9 cellular contexts compared by ENCODE assay signal in the genomic region with DNA sequence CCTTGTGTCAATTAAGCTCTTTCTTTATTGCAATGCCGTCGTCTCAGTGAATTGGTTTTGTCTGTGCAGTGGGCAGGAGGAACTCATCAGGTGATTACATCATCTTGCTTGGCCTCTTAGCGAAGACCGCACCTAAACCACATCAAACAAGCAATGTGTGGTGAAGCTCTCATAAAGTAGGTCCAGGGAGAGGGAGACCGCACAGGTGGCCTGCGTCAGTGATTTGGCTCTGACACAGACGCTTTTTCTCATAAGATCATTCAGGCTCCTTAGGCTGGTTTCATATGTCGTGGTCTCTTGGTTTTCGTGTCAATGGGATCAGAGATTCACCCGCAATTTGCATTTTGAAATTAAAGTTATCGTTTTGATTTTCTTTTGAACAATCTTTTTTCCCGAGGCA. TPM values are rescaled to one million over a fixed set of nuclear protein-coding genes. Genes with fewer than 3 reads are reported as not detected.
DNase-seq lines count a peak whose midpoint lies in the region; ATAC-seq, FAIRE-seq and TF ChIP-seq lines count a peak whose summit lies in the region.
"Had no signal": no experiment of that assay in that cellular context is flagged by ENCODE, and none has a peak within 500 bp of the region (broad histone marks: within the 10 kb centered on the region; RNA-seq: fewer than 3 reads in every experiment).

No MANE protein-coding gene starts in this region.

- H3K4me3 ChIP-seq in bronchial epithelial cell (ENCODE audit: low read depth, low read length): no peak overlapping the region

- TF ChIP-seq CTCF in bronchial epithelial cell (IDR thresholded peaks at IDR 0.05; ENCODE audit: insufficient read depth, low read length, severe bottlenecking): no peak

- no peak for ATAC-seq in HG03354 (IDR thresholded peaks at IDR 0.05; ENCODE audit: poor library complexity, severe bottlenecking, unreplicated experiment)
- ATAC-seq in GM21825 (IDR thresholded peaks at IDR 0.05; ENCODE audit: unreplicated experiment): no peak

- no peak for FAIRE-seq in bronchial epithelial cell (lab: Jason Lieb, UNC)

- peak; percentile 39 for DNase-seq in stimulated activated naive CD4-positive, alpha-beta T cell treated with Interleukin-2 at 50 U/mL for 16 hours (lab: John Stamatoyannopoulos, UW)
- no peak for DNase-seq in stimulated activated naive CD4-positive, alpha-beta T cell (lab: John Stamatoyannopoulos, UW)
- DNase-seq in T-helper 1 cell (peak in 4 of 5 donors; percentile 16 to 72 (median 32)), bronchial epithelial cell (ENCODE audit: low read depth) (peak; percentile 41), NCI-H2081 treated with DMSO at 0.1 percent for 48 hours (lab: John Stamatoyannopoulos, UW) (no peak), NCI-H1417 treated with DMSO at 0.1 percent for 48 hours (lab: John Stamatoyannopoulos, UW) (no peak)
- DNase-seq: KBM-7 had no signal

- H3K27me3 ChIP-seq in bronchial epithelial cell (ENCODE audit: control insufficient read depth, insufficient read depth, low read length): peaks cover 6% of the 10 kb centered on the region

- H3K36me3 ChIP-seq in bronchial epithelial cell (ENCODE audit: control insufficient read depth, insufficient read depth, low read length): no peaks in the 10 kb centered on the region

RNA-seq across cellular contexts. Expression of a gene that starts 6.7 kb away (rescaled TPM):
- not detected in 2 replicates for total RNA-seq in bronchial epithelial cell

Comparison
In these comparisons a context has a peak if more than half of its experiments do, and no peak if none do; other contexts are left out.
1. DNase-seq: peak in stimulated activated naive CD4-positive, alpha-beta T cell treated with Interleukin-2 at 50 U/mL for 16 hours (single experiment), T-helper 1 cell (4 of 5) and bronchial epithelial cell (single experiment); none in stimulated activated naive CD4-positive, alpha-beta T cell (0 of 6), NCI-H2081 treated with DMSO at 0.1 percent for 48 hours (single experiment) and NCI-H1417 treated with DMSO at 0.1 percent for 48 hours (single experiment).